Comparison of ENCODE assay signal across 1 cellular context in genomic region chr1:235758931-235759330, GRCh38.
TF ChIP-seq lines count a peak whose summit lies in the region.

No MANE protein-coding gene starts in this region.

TF ChIP-seq in H1, 55 proteins besides CTCF, POLR2A, EP300 and RAD21 (continued from another document):
- TF ChIP-seq TAF7 (optimal IDR thresholded peaks at IDR 0.05; ENCODE audit: borderline replicate concordance, low read depth, low read length) (no peak), MAFK (IDR thresholded peaks at IDR 0.05; ENCODE audit: low read depth, low read length) (no peak), TAF1 (IDR thresholded peaks at IDR 0.05; ENCODE audit: low read depth, low read length) (no peak), GABPA (IDR thresholded peaks at IDR 0.05; ENCODE audit: borderline replicate concordance, insufficient read depth, low read length) (no peak), BCL11A (IDR thresholded peaks at IDR 0.05; ENCODE audit: low read depth in 2 of 2, low read length in 2 of 2) (no peak), ASH2L (IDR thresholded peaks at IDR 0.05; ENCODE audit: low read length) (no peak), SRF (IDR thresholded peaks at IDR 0.05; ENCODE audit: low read depth, low read length) (no peak), RBBP5 (IDR thresholded peaks at IDR 0.05; ENCODE audit: borderline replicate concordance, low read depth, low read length) (no peak), CBX8 (IDR thresholded peaks at IDR 0.05; ENCODE audit: borderline replicate concordance, low read depth, low read length) (no peak)
